Comparison of ENCODE assay signal across 21 cellular contexts in genomic region chr10:47942351-47943019, GRCh38. TPM values are rescaled to one million over a fixed set of nuclear protein-coding genes. Genes with fewer than 3 reads are reported as not detected.
A peak's percentile ranks its signal among the peaks of the same experiment; 100 is the strongest.
DNase-seq lines count a peak whose midpoint lies in the region; ATAC-seq, FAIRE-seq and TF ChIP-seq lines count a peak whose summit lies in the region.
"Not testable (repeated sequence)": the region's sequence is repeated elsewhere in the genome, so short reads cannot be mapped to it uniquely, and the experiment has no call there.
"Had no signal": no experiment of that assay in that cellular context is flagged by ENCODE, and none has a peak within 500 bp of the region (broad histone marks: within the 10 kb centered on the region; RNA-seq: fewer than 3 reads in every experiment).

No MANE protein-coding gene starts in this region.

- H3K27me3 Mint-ChIP-seq in Caco-2 (ENCODE audit: insufficient read depth, unreplicated experiment); endodermal cell (ENCODE audit: insufficient read depth): not testable (repeated sequence)

- H3K9me3 ChIP-seq in Caco-2; endodermal cell (ENCODE audit: control insufficient read depth, low read length); heart right ventricle; pancreas: not testable (repeated sequence)

- POLR2A ChIA-PET in Caco-2 (lab: Charles Lee), result not testable (repeated sequence)

- H3K4me1 Mint-ChIP-seq in Caco-2 (ENCODE audit: low read depth, unreplicated experiment), result not testable (repeated sequence)
- H3K4me1 Mint-ChIP-seq in endodermal cell, result peaks cover 11% of the 10 kb centered on the region

- intact Hi-C loops in Caco-2 (cut with micrococcal nuclease; ENCODE audit: unreplicated experiment); heart right ventricle (cut with DNase I); left colon (cut with DNase I, micrococcal nuclease); pancreas (cut with DNase I): not testable (repeated sequence)

- peaks cover 15% of the 10 kb centered on the region for H3K36me3 Mint-ChIP-seq in Caco-2 (ENCODE audit: insufficient read depth, unreplicated experiment)
- H3K36me3 Mint-ChIP-seq in endodermal cell (ENCODE audit: low read depth), result not testable (repeated sequence)

- DNase-seq in Caco-2 (peak; percentile 36 to 42), NCI-H2171 treated with DMSO at 0.1 percent for 48 hours (lab: John Stamatoyannopoulos, UW) (peak; percentile 56), endodermal cell (peak; percentile 52), heart right ventricle (peak in 1 of 2 donors; percentile 14)
- not testable (repeated sequence) for DNase-seq in left colon, pancreas

- H3K27ac Mint-ChIP-seq in Caco-2 (ENCODE audit: unreplicated experiment), result not testable (repeated sequence)
- H3K27ac Mint-ChIP-seq in endodermal cell, result peak overlapping the region; percentile 79

- H3K9ac ChIP-seq in endodermal cell (ENCODE audit: extremely low read depth, low read length, poor library complexity, severe bottlenecking), result not testable (repeated sequence)

- H3K4me1 ChIP-seq in Caco-2; endodermal cell (ENCODE audit: control insufficient read depth, insufficient read depth, low read length); pancreas: not testable (repeated sequence)
- peaks cover 0 to 14% (median 0%) of the 10 kb centered on the region in 9 donors for H3K4me1 ChIP-seq in heart right ventricle

- BruUV-seq in Caco-2 (replicated peaks; lab: Mats Ljungman, UMichigan), result not testable (repeated sequence)

- ATAC-seq in SK-N-SH treated with all-trans-retinoic acid at 6 μM for 48 hours, result peak; percentile 45; the same call in 1 of the 3 replicates
- ATAC-seq in heart right ventricle, result peak; percentile 62 to 89 (median 82)
- peak; percentile 42 for ATAC-seq in left colon
- peak in 3 of 4 donors; percentile 40 to 70 (median 53) for ATAC-seq in pancreas

- not testable (repeated sequence) for H3K27ac ChIP-seq in endodermal cell (ENCODE audit: low read depth, low read length); heart right ventricle; pancreas

- CTCF ChIA-PET in Caco-2 (lab: Charles Lee), result not testable (repeated sequence)

- not testable (repeated sequence) for H3K27me3 ChIP-seq in Caco-2 (replicated peaks; ENCODE audit: control insufficient read depth, insufficient read depth, low read length); endodermal cell (ENCODE audit: control insufficient read depth, insufficient read depth, low read length, poor library complexity, severe bottlenecking); heart right ventricle; pancreas

- H3K36me3 ChIP-seq in Caco-2 (ENCODE audit: control insufficient read depth, insufficient read depth, low read length); endodermal cell (ENCODE audit: control insufficient read depth, insufficient read depth, low read length); heart right ventricle; pancreas: not testable (repeated sequence)

- WGBS in endodermal cell (ENCODE audit: insufficient coverage in 1 of 2, insufficient read length in 1 of 2), 2 experiments, result 63% methylated on average over 3 of the region's 8 CpGs; no CpG with 5 or more reads in 1 of the 2 experiments
- WGBS in heart right ventricle, 2 donors, result 25 to 37% methylated on average over 4 of the region's 8 CpGs
- WGBS in pancreas, 2 donors, result 22 to 40% methylated on average over 4 of the region's 8 CpGs

- TF ChIP-seq CTCF in Caco-2 (IDR thresholded peaks at IDR 0.05; ENCODE audit: insufficient read depth in 1 of 2, low read depth in 1 of 2, low read length in 1 of 2, severe bottlenecking in 1 of 2, unreplicated experiment in 1 of 2); endodermal cell (conservative IDR thresholded peaks at IDR 0.05); heart right ventricle (IDR thresholded peaks at IDR 0.05); pancreas (IDR thresholded peaks at IDR 0.05): not testable (repeated sequence)

- H3K9me3 Mint-ChIP-seq in Caco-2 (ENCODE audit: unreplicated experiment); endodermal cell: not testable (repeated sequence)

- FAIRE-seq in pancreas (lab: Jason Lieb, UNC), result not testable (repeated sequence)

- not testable (repeated sequence) for H3K4me3 Mint-ChIP-seq in Caco-2 (ENCODE audit: unreplicated experiment); endodermal cell

- H3K4me3 ChIP-seq in Caco-2 (ENCODE audit: low read depth, low read length); endodermal cell (ENCODE audit: low read length); heart right ventricle; pancreas: not testable (repeated sequence)

RNA-seq across cellular contexts. Expression of gene NPY4R2, which starts 24.0 kb away (rescaled TPM):
- total RNA-seq in Caco-2 (2022) (0.41 and 0.56 TPM in 2 replicates), endodermal cell (under 1 TPM in 1 of 2 donors, not detected in 1; 0.24 TPM), heart right ventricle (not detected), left colon (10 to 100 TPM in 1 of 2 donors, 1 to 10 TPM in 1; 8.3 to 10.6 TPM), pancreas (under 1 TPM in 1 of 6 donors, not detected in 5; 0.16 TPM)
- not detected for polyA plus RNA-seq in endodermal cell (2013, experiment 1 of 2)
- not detected for polyA plus RNA-seq in endodermal cell (2013, experiment 2 of 2)
- polyA plus RNA-seq in heart right ventricle (not detected), pancreas (not detected)
- total RNA-seq: activated CD8-positive, alpha-beta memory T cell treated with anti-CD3 and anti-CD28 coated beads, Interleukin-2, amount 10 ng/mL, durations not matched to agents 7 days and 5 days; activated naive CD8-positive, alpha-beta T cell treated with anti-CD3 and anti-CD28 coated beads for 36 hours; activated T-cell treated with anti-CD3 and anti-CD28 coated beads, Interleukin-2, amount 50 U/mL, for 4 hours; aorta; esophagus squamous epithelium; H1; liver; NCI-H460; OCI-LY7; osteoblast; T-helper 17 cell; thoracic aorta had no signal
- polyA plus RNA-seq: aorta, liver had no signal

RNA-seq across cellular contexts. Expression of gene FAM25C, which starts 57.1 kb away (rescaled TPM):
- not detected in 2 replicates for total RNA-seq in Caco-2 (2022)
- total RNA-seq in endodermal cell, result not detected
- not detected for polyA plus RNA-seq in endodermal cell (2013, experiment 1 of 2)
- not detected for polyA plus RNA-seq in endodermal cell (2013, experiment 2 of 2)
- total RNA-seq in heart right ventricle, result not detected
- not detected for polyA plus RNA-seq in heart right ventricle
- not detected for total RNA-seq in left colon
- total RNA-seq in pancreas, result not detected
- polyA plus RNA-seq in pancreas, result not detected
- total RNA-seq: activated CD8-positive, alpha-beta memory T cell treated with anti-CD3 and anti-CD28 coated beads, Interleukin-2, amount 10 ng/mL, durations not matched to agents 7 days and 5 days; activated naive CD8-positive, alpha-beta T cell treated with anti-CD3 and anti-CD28 coated beads for 36 hours; activated T-cell treated with anti-CD3 and anti-CD28 coated beads, Interleukin-2, amount 50 U/mL, for 4 hours; aorta; frontal cortex; H1; liver; mucosa of gallbladder; NCI-H460; OCI-LY7; osteoblast; T-helper 17 cell; thoracic aorta had no signal
- polyA plus RNA-seq: H1, liver had no signal
